ENCODE assay signal across 21 cellular contexts in genomic region chr3:49759226-49759625, GRCh38. TPM values are rescaled to one million over a fixed set of nuclear protein-coding genes. Genes with fewer than 3 reads are reported as not detected.
DNase-seq lines count a peak whose midpoint lies in the region; ATAC-seq and TF ChIP-seq lines count a peak whose summit lies in the region.
"Had no signal": no experiment of that assay in that cellular context is flagged by ENCODE, and none has a peak within 500 bp of the region (broad histone marks: within the 10 kb centered on the region; RNA-seq: fewer than 3 reads in every experiment).

No MANE protein-coding gene starts in this region.

- no peaks in the 10 kb centered on the region for H3K9me3 Mint-ChIP-seq in activated naive CD8-positive, alpha-beta T cell (ENCODE audit: low read depth)
- no peaks in the 10 kb centered on the region for H3K9me3 Mint-ChIP-seq in activated naive CD8-positive, alpha-beta T cell treated with anti-CD3 and anti-CD28 coated beads for 36 hours
- H3K9me3 Mint-ChIP-seq in nephron progenitor cell: no peaks in the 10 kb centered on the region

- BruUV-seq in Panc1 (replicated peaks; lab: Mats Ljungman, UMichigan): TSS peak; percentile 53

- H3K27me3 Mint-ChIP-seq in activated naive CD8-positive, alpha-beta T cell: no peaks in the 10 kb centered on the region
- no peaks in the 10 kb centered on the region for H3K27me3 Mint-ChIP-seq in activated naive CD8-positive, alpha-beta T cell treated with anti-CD3 and anti-CD28 coated beads for 36 hours
- H3K27me3 Mint-ChIP-seq in nephron progenitor cell (ENCODE audit: low read depth, poor library complexity): no peaks in the 10 kb centered on the region

- in situ Hi-C loops in Panc1 (cut with HindIII; ENCODE audit: low pct_unique_long_range_greater_than_20kb, low sequenced_read_pairs): no loop called here

- intact Hi-C loops in Panc1 (cut with micrococcal nuclease; ENCODE audit: unreplicated experiment): no loop called here

- no peaks in the 10 kb centered on the region for H3K36me3 ChIP-seq in Panc1 (ENCODE audit: control insufficient read depth, insufficient read depth, low read length)
- H3K36me3 ChIP-seq: HAP-1, SJSA1 had no signal

- no peak overlapping the region for H3K27ac ChIP-seq in Panc1 (ENCODE audit: low read length)
- H3K27ac ChIP-seq: C4-2B, GM23248, KMS-11, SJSA1 had no signal

- DNase-seq in activated naive CD8-positive, alpha-beta T cell treated with anti-CD3 and anti-CD28 coated beads for 36 hours: no peak
- no peak for DNase-seq in Panc1 (ENCODE audit: low read depth, low spot score)
- DNase-seq in fibroblast of pulmonary artery (ENCODE audit: low read depth): peak; percentile 56
- no peak for DNase-seq in nephron progenitor cell
- DNase-seq in cerebellar nuclear complex (lab: John Stamatoyannopoulos, UW): no peak
- DNase-seq in NCI-H1930 (lab: John Stamatoyannopoulos, UW): no peak
- no peak for DNase-seq in NCI-H345 treated with DMSO at 0.1 percent for 48 hours (lab: John Stamatoyannopoulos, UW; ENCODE audit: unreplicated experiment)
- DNase-seq: EL, GF-D8, GM23248, NCI-H1092 treated with DMSO at 0.1 percent for 48 hours, NCI-H1436 treated with DMSO at 0.1 percent for 48 hours, NCI-H2029, NCI-H2227 treated with DMSO at 0.1 percent for 48 hours, NCI-H526 had no signal

- peaks cover 27% of the 10 kb centered on the region for H3K4me1 Mint-ChIP-seq in activated naive CD8-positive, alpha-beta T cell (ENCODE audit: low read depth)
- peaks cover 20% of the 10 kb centered on the region for H3K4me1 Mint-ChIP-seq in activated naive CD8-positive, alpha-beta T cell treated with anti-CD3 and anti-CD28 coated beads for 36 hours
- peaks cover 16% of the 10 kb centered on the region for H3K4me1 Mint-ChIP-seq in nephron progenitor cell

- no peak overlapping the region for H3K4me3 Mint-ChIP-seq in activated naive CD8-positive, alpha-beta T cell
- no peak overlapping the region for H3K4me3 Mint-ChIP-seq in activated naive CD8-positive, alpha-beta T cell treated with anti-CD3 and anti-CD28 coated beads for 36 hours
- H3K4me3 Mint-ChIP-seq in nephron progenitor cell: no peak overlapping the region

- no peaks in the 10 kb centered on the region for H3K4me1 ChIP-seq in Panc1 (ENCODE audit: control insufficient read depth, insufficient read depth, low read length)
- H3K4me1 ChIP-seq: HAP-1, SJSA1 had no signal

- ATAC-seq in Panc1: no peak

- peak overlapping the region; percentile 28 for H3K27ac Mint-ChIP-seq in activated naive CD8-positive, alpha-beta T cell
- no peak overlapping the region for H3K27ac Mint-ChIP-seq in activated naive CD8-positive, alpha-beta T cell treated with anti-CD3 and anti-CD28 coated beads for 36 hours
- H3K27ac Mint-ChIP-seq in nephron progenitor cell: peak overlapping the region; percentile 59

- no peaks in the 10 kb centered on the region for H3K36me3 Mint-ChIP-seq in activated naive CD8-positive, alpha-beta T cell
- H3K36me3 Mint-ChIP-seq in activated naive CD8-positive, alpha-beta T cell treated with anti-CD3 and anti-CD28 coated beads for 36 hours: no peaks in the 10 kb centered on the region
- peaks cover 14% of the 10 kb centered on the region for H3K36me3 Mint-ChIP-seq in nephron progenitor cell (ENCODE audit: low read depth)

- TF ChIP-seq CTCF in Panc1 (IDR thresholded peaks at IDR 0.05) (no peak), fibroblast of pulmonary artery (IDR thresholded peaks at IDR 0.05; ENCODE audit: low read length, missing control alignments) (no peak), nephron progenitor cell (IDR thresholded peaks at IDR 0.05) (no peak)

- no peaks in the 10 kb centered on the region for H3K27me3 ChIP-seq in Panc1 (ENCODE audit: control insufficient read depth, insufficient read depth, low read length)
- H3K27me3 ChIP-seq: SJSA1 had no signal

- CTCF ChIA-PET in Panc1 (lab: Charles Lee): no interaction called here

- POLR2A ChIA-PET in Panc1 (lab: Charles Lee): no interaction called here

- no peaks in the 10 kb centered on the region for H3K9me3 ChIP-seq in Panc1 (ENCODE audit: control insufficient read depth, insufficient read depth, low read depth, low read length)
- H3K9me3 ChIP-seq: HAP-1, SJSA1 had no signal

- H3K4me3 ChIP-seq in Panc1 (ENCODE audit: low read depth in 2 of 2, low read length in 2 of 2): no peak overlapping the region
- H3K4me3 ChIP-seq in fibroblast of pulmonary artery (replicated peaks; ENCODE audit: low read depth, low read length): no peak overlapping the region
- H3K4me3 ChIP-seq: GM23248, HAP-1, SJSA1 had no signal

RNA-seq across cellular contexts. Expression of gene IP6K1, which starts 27.1 kb away (rescaled TPM):
- 10 to 100 TPM; 24.1 to 30.6 TPM for total RNA-seq in activated naive CD8-positive, alpha-beta T cell treated with anti-CD3 and anti-CD28 coated beads for 36 hours
- total RNA-seq in Panc1 (2021; ENCODE audit: unreplicated experiment): 39.8 TPM
- polyA plus RNA-seq in Panc1 (2012; ENCODE audit: insufficient read length): 38.4 TPM

RNA-seq across cellular contexts. Expression of gene GMPPB, which starts 35.5 kb away (rescaled TPM):
- total RNA-seq in activated naive CD8-positive, alpha-beta T cell treated with anti-CD3 and anti-CD28 coated beads for 36 hours: 10 to 100 TPM; 43.0 to 43.6 TPM
- 28.4 TPM for total RNA-seq in Panc1 (2021; ENCODE audit: unreplicated experiment)
- 29.6 TPM for polyA plus RNA-seq in Panc1 (2012; ENCODE audit: insufficient read length)

RNA-seq across cellular contexts. Expression of gene AMIGO3, which starts 39.7 kb away (rescaled TPM):
- total RNA-seq in activated naive CD8-positive, alpha-beta T cell treated with anti-CD3 and anti-CD28 coated beads for 36 hours: not detected
- 0.72 TPM for total RNA-seq in Panc1 (2021; ENCODE audit: unreplicated experiment)
- 4.9 TPM for polyA plus RNA-seq in Panc1 (2012; ENCODE audit: insufficient read length)
- total RNA-seq: GM23248 had no signal

RNA-seq across cellular contexts. Expression of gene CDHR4, which starts 40.4 kb away (rescaled TPM):
- under 1 TPM in 1 of 2 experiments, not detected in 1; 0.37 TPM for total RNA-seq in activated naive CD8-positive, alpha-beta T cell treated with anti-CD3 and anti-CD28 coated beads for 36 hours
- total RNA-seq in Panc1 (2021; ENCODE audit: unreplicated experiment): not detected
- polyA plus RNA-seq in Panc1 (2012; ENCODE audit: insufficient read length): 0.24 TPM
- total RNA-seq: GM23248, HT1080, SJSA1 had no signal
- polyA plus RNA-seq: GM23248 had no signal

RNA-seq across cellular contexts. Expression of gene INKA1, which starts 43.8 kb away (rescaled TPM):
- 1 to 10 TPM; 1.2 to 1.5 TPM for total RNA-seq in activated naive CD8-positive, alpha-beta T cell treated with anti-CD3 and anti-CD28 coated beads for 36 hours
- 2.2 TPM for total RNA-seq in Panc1 (2021; ENCODE audit: unreplicated experiment)
- 2.8 TPM for polyA plus RNA-seq in Panc1 (2012; ENCODE audit: insufficient read length)
